ENCODE assay signal across 9 cellular contexts in genomic region chr7:151410405-151411390, GRCh38. TPM values are rescaled to one million over a fixed set of nuclear protein-coding genes. Genes with fewer than 3 reads are reported as not detected.
A peak's percentile ranks its signal among the peaks of the same experiment; 100 is the strongest.
DNase-seq lines count a peak whose midpoint lies in the region; ATAC-seq, FAIRE-seq and TF ChIP-seq lines count a peak whose summit lies in the region.
"Had no signal": no experiment of that assay in that cellular context is flagged by ENCODE, and none has a peak within 500 bp of the region (broad histone marks: within the 10 kb centered on the region; RNA-seq: fewer than 3 reads in every experiment).

No MANE protein-coding gene starts in this region.

- TF ChIP-seq POLR2A in HepG2 (IDR thresholded peaks at IDR 0.05; ENCODE audit: insufficient read depth in 1 of 2, low read depth in 2 of 2, low read length in 2 of 2) (no peak), suprapubic skin (IDR thresholded peaks at IDR 0.05) (no peak)

- TF ChIP-seq EP300 in HepG2 (IDR thresholded peaks at IDR 0.05; ENCODE audit: low read depth in 2 of 2, low read length in 2 of 2) = no peak
- no peak for TF ChIP-seq EP300 in HepG2 (CRISPR knock-in tag; IDR thresholded peaks at IDR 0.05; ENCODE audit: borderline replicate concordance)
- TF ChIP-seq EP300 in suprapubic skin (IDR thresholded peaks at IDR 0.05) = no peak

- no peak for FAIRE-seq in bronchial epithelial cell (lab: Jason Lieb, UNC)
- no peak for FAIRE-seq in HepG2 (lab: Jason Lieb, UNC)
- FAIRE-seq in RCC 7860 (lab: Jason Lieb, UNC) = no peak

- H4K20me1 ChIP-seq in HepG2 (ENCODE audit: insufficient read depth, low read length) (no peaks in the 10 kb centered on the region), mammary epithelial cell (ENCODE audit: insufficient read depth, low read length) (no peaks in the 10 kb centered on the region)

- no peak for TF ChIP-seq RAD21 in HepG2 (CRISPR knock-in tag; IDR thresholded peaks at IDR 0.05)

- H2AFZ ChIP-seq in HepG2 (ENCODE audit: low read length) (no peak overlapping the region), mammary epithelial cell (ENCODE audit: low read depth, low read length) (no peak overlapping the region)

- intact Hi-C loops in HepG2 (cut with micrococcal nuclease; ENCODE audit: unreplicated experiment) = no loop called here
- intact Hi-C loops in posterior vena cava (cut with DNase I) = no loop called here
- intact Hi-C loops in mammary epithelial cell (cut with micrococcal nuclease) = no loop called here

- H3K4me2 ChIP-seq in HepG2 (ENCODE audit: low read depth, low read length) (peak overlapping the region; percentile 74), mammary epithelial cell (ENCODE audit: insufficient read depth, low read depth, low read length) (no peak overlapping the region)

- POLR2A ChIA-PET in HepG2 (lab: Yijun Ruan, JAX) = no interaction called here

- in situ Hi-C loops in HepG2 (cut with HindIII; ENCODE audit: extremely low pct_ligation_motif_present, low pct_unique_long_range_greater_than_20kb) (no loop called here), mammary epithelial cell (cut with MboI; ENCODE audit: low sequenced_read_pairs in 2 of 2) (no loop called here)

- H3K4me3 ChIP-seq in bronchial epithelial cell (ENCODE audit: low read depth, low read length) (peak overlapping the region; percentile 32), HepG2 (replicated peaks in 1 of 3; ENCODE audit: insufficient read depth in 1 of 3, low read depth in 2 of 3, low read length in 3 of 3) (peak overlapping the region; percentile 45 to 76 (median 65); a peak in 5 of 6 replicates), suprapubic skin (peak overlapping the region; percentile 54), mammary epithelial cell (replicated peaks in 1 of 3; ENCODE audit: insufficient read depth in 1 of 3, low read depth in 2 of 3, low read length in 3 of 3) (no peak overlapping the region)

- ATAC-seq in HepG2 = peak; percentile 26

- dilution Hi-C loops in mammary epithelial cell (cut with HindIII; ENCODE audit: low sequenced_read_pairs) = loop anchor here (5.0 kb wide), 1 partner anchor 77 kb away; no protein-coding TSS in a partner anchor

- H3K9ac ChIP-seq in HepG2 (ENCODE audit: insufficient read depth, low read depth, low read length) = peak overlapping the region; percentile 58; the same call in 1 of the 2 replicates
- H3K9ac ChIP-seq in mammary epithelial cell (ENCODE audit: insufficient read depth, low read length) = no peak overlapping the region

- DNase-seq in NCI-H2171 treated with DMSO at 0.1 percent for 48 hours (lab: John Stamatoyannopoulos, UW) (peak; percentile 8), NCI-H2171 (lab: John Stamatoyannopoulos, UW) (no peak), bronchial epithelial cell (ENCODE audit: low read depth) (no peak), HepG2 (ENCODE audit: low spot score) (no peak), suprapubic skin (ENCODE audit: low spot score in 2 of 2) (peak in 1 of 2 donors; percentile 63), RCC 7860 (ENCODE audit: low spot score) (no peak), posterior vena cava (ENCODE audit: low spot score) (no peak), mammary epithelial cell (no peak)

- BruUV-seq in HepG2 (replicated peaks; lab: Mats Ljungman, UMichigan) (no TSS peak), mammary epithelial cell (replicated peaks; lab: Mats Ljungman, UMichigan) (no TSS peak)

- H3K27ac ChIP-seq in HepG2 (ENCODE audit: extremely low read length, insufficient read depth, low read length) (no peak overlapping the region), suprapubic skin (no peak overlapping the region), mammary epithelial cell (ENCODE audit: insufficient read depth, low read depth, low read length) (no peak overlapping the region)

- WGBS in HepG2 (ENCODE audit: low lambda C conversion rate) = 64% methylated on average over 18 of the region's 55 CpGs
- 65% methylated on average over 18 of the region's 55 CpGs for WGBS in suprapubic skin
- WGBS in mammary epithelial cell (ENCODE audit: low coverage, missing lambda C conversion rate) = 76% methylated on average over 15 of the region's 55 CpGs

- H3K36me3 ChIP-seq in bronchial epithelial cell (ENCODE audit: control insufficient read depth, insufficient read depth, low read length) (no peaks in the 10 kb centered on the region), HepG2 (replicated peaks in 1 of 2; ENCODE audit: control insufficient read depth in 1 of 2, insufficient read depth in 2 of 2, low read length in 2 of 2) (no peaks in the 10 kb centered on the region), suprapubic skin (no peaks in the 10 kb centered on the region), mammary epithelial cell (ENCODE audit: insufficient read depth, low read length) (no peaks in the 10 kb centered on the region)

- TF ChIP-seq CTCF in bronchial epithelial cell (IDR thresholded peaks at IDR 0.05; ENCODE audit: insufficient read depth, low read length, severe bottlenecking) (no peak), HepG2 (CRISPR knock-in tag; IDR thresholded peaks at IDR 0.05) (no peak), suprapubic skin (IDR thresholded peaks at IDR 0.05) (no peak), mammary epithelial cell (conservative IDR thresholded peaks at IDR 0.05 in 1 of 2, IDR thresholded peaks at IDR 0.05 in 1 of 2; ENCODE audit: extremely low read depth in 1 of 2, insufficient read depth in 1 of 2, low read depth in 1 of 2, low read length in 2 of 2) (no peak)

- H3K4me1 ChIP-seq in HepG2 (ENCODE audit: insufficient read depth, low read length) = peaks cover 57% of the 10 kb centered on the region
- peaks cover 22% of the 10 kb centered on the region for H3K4me1 ChIP-seq in suprapubic skin
- peaks cover 9% of the 10 kb centered on the region for H3K4me1 ChIP-seq in mammary epithelial cell (ENCODE audit: insufficient read depth, low read length)

- H3K79me2 ChIP-seq in HepG2 (ENCODE audit: insufficient read depth, low read length) (no peaks in the 10 kb centered on the region), mammary epithelial cell (ENCODE audit: insufficient read depth, low read length) (no peaks in the 10 kb centered on the region)

- no peaks in the 10 kb centered on the region for H3K9me3 ChIP-seq in HepG2 (ENCODE audit: low read length)
- no peaks in the 10 kb centered on the region for H3K9me3 ChIP-seq in suprapubic skin
- H3K9me3 ChIP-seq in mammary epithelial cell (replicated peaks; ENCODE audit: insufficient read depth, low read length) = no peaks in the 10 kb centered on the region

- CTCF ChIA-PET in HepG2 (lab: Yijun Ruan, JAX; ENCODE audit: low intra/inter-chr PET ratio, low total read pairs) = no interaction called here
- CTCF ChIA-PET in mammary epithelial cell (lab: Charles Lee; ENCODE audit: low non-redundant PET) = no interaction called here

- peaks cover 32% of the 10 kb centered on the region for H3K27me3 ChIP-seq in bronchial epithelial cell (ENCODE audit: control insufficient read depth, insufficient read depth, low read length)
- H3K27me3 ChIP-seq in HepG2 (ENCODE audit: control insufficient read depth in 1 of 2, insufficient read depth in 2 of 2, low read length in 2 of 2) = peaks cover 2 to 56% of the 10 kb centered on the region in 2 experiments
- peaks cover 56% of the 10 kb centered on the region for H3K27me3 ChIP-seq in suprapubic skin
- H3K27me3 ChIP-seq in mammary epithelial cell (ENCODE audit: insufficient read depth, low read length) = peaks cover 21% of the 10 kb centered on the region

RNA-seq across cellular contexts. Expression of gene WDR86, which starts 0.9 kb away (rescaled TPM):
- 0.13 and 0.79 TPM in 2 replicates for total RNA-seq in bronchial epithelial cell
- total RNA-seq in HepG2 (2016; rRNA removed; fragmentation: Illumina TruSeq; extraction: Trizol) = 0.11 TPM in 1 of 2 replicates, not detected in the other
- total RNA-seq in HepG2 (2016; cell fraction: cytosol; rRNA removed; fragmentation: Illumina TruSeq; extraction: Trizol; ENCODE audit: low read depth) = not detected in 2 replicates
- total RNA-seq in HepG2 (2016; cell fraction: insoluble cytoplasmic fraction; rRNA removed; fragmentation: Illumina TruSeq; extraction: Trizol) = not detected in 2 replicates
- total RNA-seq in HepG2 (2016; cell fraction: membrane; rRNA removed; fragmentation: Illumina TruSeq; extraction: Trizol) = 0.24 TPM in 1 of 2 replicates, not detected in the other
- 0.50 TPM in 1 of 2 replicates, not detected in the other for total RNA-seq in HepG2 (2016; cell fraction: nucleus; rRNA removed; fragmentation: Illumina TruSeq; extraction: Trizol)
- polyA plus RNA-seq in HepG2 (2011; rRNA removed) = 2.9 and 4.3 TPM in 2 replicates
- 1.2 and 2.5 TPM in 2 replicates for polyA plus RNA-seq in HepG2 (2011; cell fraction: cytosol; rRNA removed)
- 22.1 and 28.5 TPM in 2 replicates for polyA plus RNA-seq in HepG2 (2011; cell fraction: nucleus; rRNA removed)
- 1.7 and 1.9 TPM in 2 replicates for polyA plus RNA-seq in HepG2 (2012)
- 0.14 TPM in 1 of 2 replicates, not detected in the other for polyA plus RNA-seq in HepG2 (2016; cell fraction: cytosol; fragmentation: Illumina TruSeq; extraction: Trizol; ENCODE audit: low read depth)
- polyA plus RNA-seq in HepG2 (2016; cell fraction: insoluble cytoplasmic fraction; fragmentation: Illumina TruSeq; extraction: Trizol; ENCODE audit: low read depth) = not detected in 2 replicates
- 0.15 and 0.16 TPM in 2 replicates for polyA plus RNA-seq in HepG2 (2016; cell fraction: membrane; fragmentation: Illumina TruSeq; extraction: Trizol; ENCODE audit: low read depth)
- polyA plus RNA-seq in HepG2 (2016; cell fraction: nucleus; fragmentation: Illumina TruSeq; extraction: Trizol; ENCODE audit: insufficient read depth, low read depth) = 0.61 TPM in 1 of 2 replicates, not detected in the other
- 3.2 TPM in 1 of 2 replicates, not detected in the other for polyA minus RNA-seq in HepG2 (2011; rRNA and poly(A)+ RNA removed; ENCODE audit: low replicate concordance)
- polyA minus RNA-seq in HepG2 (2011; cell fraction: cytosol; rRNA and poly(A)+ RNA removed) = 0.59 and 1.6 TPM in 2 replicates
- 5.0 TPM in 2 replicates for polyA minus RNA-seq in HepG2 (2011; cell fraction: nucleus; rRNA and poly(A)+ RNA removed)
- 1 to 10 TPM in 2 of 4 donors, under 1 TPM in 1, not detected in 1; 0.81 to 2.8 (median 1.4) TPM for total RNA-seq in suprapubic skin
- 1 to 10 TPM; 4.1 to 6.2 TPM for total RNA-seq in posterior vena cava
- 10 to 100 TPM in 1 of 2 donors, not detected in 1; 19.5 TPM for total RNA-seq in mammary epithelial cell
- polyA plus RNA-seq in mammary epithelial cell = not detected
- polyA minus RNA-seq in mammary epithelial cell = not detected
- total RNA-seq: activated CD8-positive, alpha-beta memory T cell treated with anti-CD3 and anti-CD28 coated beads for 36 hours had no signal

RNA-seq across cellular contexts. Expression of gene CRYGN, which starts 29.2 kb away (rescaled TPM):
- total RNA-seq in bronchial epithelial cell (not detected in 2 replicates), HepG2 (2016; rRNA removed; fragmentation: Illumina TruSeq; extraction: Trizol) (not detected in 2 replicates), suprapubic skin (not detected), posterior vena cava (1 to 10 TPM in 1 of 2 donors, under 1 TPM in 1; 0.42 to 1.1 TPM), mammary epithelial cell (not detected)
- not detected in 2 replicates for total RNA-seq in HepG2 (2016; cell fraction: cytosol; rRNA removed; fragmentation: Illumina TruSeq; extraction: Trizol; ENCODE audit: low read depth)
- total RNA-seq in HepG2 (2016; cell fraction: insoluble cytoplasmic fraction; rRNA removed; fragmentation: Illumina TruSeq; extraction: Trizol) = not detected in 2 replicates
- not detected in 2 replicates for total RNA-seq in HepG2 (2016; cell fraction: membrane; rRNA removed; fragmentation: Illumina TruSeq; extraction: Trizol)
- total RNA-seq in HepG2 (2016; cell fraction: nucleus; rRNA removed; fragmentation: Illumina TruSeq; extraction: Trizol) = not detected in 2 replicates
- polyA plus RNA-seq in HepG2 (2011; rRNA removed) (0.11 TPM in 1 of 2 replicates, not detected in the other), mammary epithelial cell (not detected)
- polyA plus RNA-seq in HepG2 (2011; cell fraction: cytosol; rRNA removed) = not detected in 2 replicates
- 0.14 and 0.18 TPM in 2 replicates for polyA plus RNA-seq in HepG2 (2011; cell fraction: nucleus; rRNA removed)
- not detected in 2 replicates for polyA plus RNA-seq in HepG2 (2012)
- not detected in 2 replicates for polyA plus RNA-seq in HepG2 (2016; cell fraction: cytosol; fragmentation: Illumina TruSeq; extraction: Trizol; ENCODE audit: low read depth)
- not detected in 2 replicates for polyA plus RNA-seq in HepG2 (2016; cell fraction: insoluble cytoplasmic fraction; fragmentation: Illumina TruSeq; extraction: Trizol; ENCODE audit: low read depth)
- not detected in 2 replicates for polyA plus RNA-seq in HepG2 (2016; cell fraction: membrane; fragmentation: Illumina TruSeq; extraction: Trizol; ENCODE audit: low read depth)
- not detected in 2 replicates for polyA plus RNA-seq in HepG2 (2016; cell fraction: nucleus; fragmentation: Illumina TruSeq; extraction: Trizol; ENCODE audit: insufficient read depth, low read depth)
- 0.07 TPM in 1 of 2 replicates, not detected in the other for polyA minus RNA-seq in HepG2 (2011; rRNA and poly(A)+ RNA removed; ENCODE audit: low replicate concordance)
- not detected in 2 replicates for polyA minus RNA-seq in HepG2 (2011; cell fraction: cytosol; rRNA and poly(A)+ RNA removed)
- not detected in 2 replicates for polyA minus RNA-seq in HepG2 (2011; cell fraction: nucleus; rRNA and poly(A)+ RNA removed)
- polyA minus RNA-seq in mammary epithelial cell = not detected
- total RNA-seq: activated CD8-positive, alpha-beta memory T cell treated with anti-CD3 and anti-CD28 coated beads for 36 hours had no signal

Comparison
In these comparisons a context has a peak if more than half of its experiments do, and no peak if none do; other contexts are left out.
1. H3K4me3 ChIP-seq: peak in bronchial epithelial cell (single experiment), HepG2 (3 of 3) and suprapubic skin (single experiment); none in mammary epithelial cell (0 of 3).